12 cellular contexts compared by ENCODE assay signal in the genomic region with DNA sequence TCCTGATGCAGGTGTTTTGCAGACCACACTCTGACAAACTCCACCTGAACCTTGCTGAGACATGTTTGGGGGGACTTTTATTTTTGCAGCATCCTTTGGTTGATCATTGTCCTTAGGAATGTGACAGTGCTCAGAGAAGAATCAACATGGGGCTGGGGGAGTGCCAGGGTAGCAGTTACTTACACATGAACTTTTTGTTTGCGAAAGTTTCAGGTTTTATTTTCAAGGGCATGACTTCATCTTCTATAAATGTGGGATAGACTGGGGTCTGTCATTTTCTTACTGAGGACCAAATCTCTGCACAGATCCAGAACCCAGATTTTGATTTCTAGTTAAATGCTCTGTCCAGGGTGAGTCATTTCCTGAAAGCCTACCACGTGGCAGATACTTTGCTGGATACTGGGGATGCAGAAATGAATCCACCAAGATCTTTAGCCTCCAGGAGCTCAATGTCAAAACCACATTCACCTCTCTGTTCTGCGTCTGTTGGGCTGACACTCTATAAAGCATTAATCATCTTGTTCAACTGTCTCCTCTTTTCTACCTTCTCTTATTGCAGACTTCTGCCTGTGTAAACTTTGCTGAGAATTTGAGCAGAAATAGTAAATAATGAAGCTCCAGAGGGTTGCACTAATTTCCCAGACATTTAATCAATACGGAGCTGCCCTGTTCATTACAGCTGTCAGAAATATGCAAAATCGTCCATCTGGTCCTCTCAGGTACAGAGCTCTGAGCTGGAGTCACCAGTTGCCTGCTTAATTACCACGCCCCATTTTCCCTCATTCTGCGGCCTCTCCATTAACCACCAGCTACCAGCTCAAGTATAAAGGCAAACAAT.
DNase-seq lines count a peak whose midpoint lies in the region; ATAC-seq and TF ChIP-seq lines count a peak whose summit lies in the region.
"Had no signal": no experiment of that assay in that cellular context is flagged by ENCODE, and none has a peak within 500 bp of the region (broad histone marks: within the 10 kb centered on the region; RNA-seq: fewer than 3 reads in every experiment).

No MANE protein-coding gene starts in this region.

- H3K27me3 ChIP-seq in heart left ventricle: peaks cover 0 to 18% (median 2%) of the 10 kb centered on the region in 9 donors
- peaks cover 11% of the 10 kb centered on the region for H3K27me3 ChIP-seq in suprapubic skin

- H3K36me3 Mint-ChIP-seq in brain: no peaks in the 10 kb centered on the region

- intact Hi-C loops in heart left ventricle (cut with DNase I): no loop called here

- no peaks in the 10 kb centered on the region for H3K4me1 ChIP-seq in heart left ventricle
- no peaks in the 10 kb centered on the region for H3K4me1 ChIP-seq in suprapubic skin
- H3K4me1 ChIP-seq: heart right ventricle had no signal

- no peak overlapping the region for H3K4me3 ChIP-seq in heart left ventricle
- H3K4me3 ChIP-seq in suprapubic skin: no peak overlapping the region
- H3K4me3 ChIP-seq: heart right ventricle, K562 had no signal

- TF ChIP-seq EP300 in suprapubic skin (IDR thresholded peaks at IDR 0.05): no peak

- TF ChIP-seq CTCF in brain (conservative IDR thresholded peaks at IDR 0.05) (no peak), heart left ventricle (IDR thresholded peaks at IDR 0.05) (no peak), suprapubic skin (IDR thresholded peaks at IDR 0.05) (no peak)

- TF ChIP-seq POLR2A in heart left ventricle (IDR thresholded peaks at IDR 0.05) (no peak), suprapubic skin (IDR thresholded peaks at IDR 0.05) (no peak)

- no peak overlapping the region for H3K4me3 Mint-ChIP-seq in brain
- H3K4me3 Mint-ChIP-seq: CD4-positive, alpha-beta T cell had no signal

- DNase-seq in DMS 273 (lab: John Stamatoyannopoulos, UW; ENCODE audit: unreplicated experiment) (peak; percentile 59), NCI-H1694 treated with DMSO at 0.1 percent for 48 hours (lab: John Stamatoyannopoulos, UW) (peak; percentile 86), left kidney (ENCODE audit: low read depth, low spot score) (peak; percentile 72), SKM-1 treated with dmso at 0.1 percent for 144 hours (lab: John Stamatoyannopoulos, UW; ENCODE audit: unreplicated experiment) (no peak), heart left ventricle (no peak), pons (ENCODE audit: low spot score) (no peak), suprapubic skin (ENCODE audit: low spot score in 2 of 2) (no peak)
- DNase-seq: CD4-positive, alpha-beta T cell; heart right ventricle; NK-92 treated with Interleukin-12 subunit alpha and Interleukin-12 subunit beta, amount 100 ng/mL, for 24 hours had no signal

- ATAC-seq in heart left ventricle: no peak
- ATAC-seq: heart right ventricle, K562 had no signal

- H3K9me3 ChIP-seq in heart left ventricle (peaks cover 0 to 4% (median 0%) of the 10 kb centered on the region in 12 donors), suprapubic skin (no peaks in the 10 kb centered on the region)

- peaks cover 52% of the 10 kb centered on the region for H3K4me1 Mint-ChIP-seq in brain

- peaks cover 0 to 10% (median 0%) of the 10 kb centered on the region in 5 experiments for H3K9me3 Mint-ChIP-seq in brain
- H3K9me3 Mint-ChIP-seq: CD4-positive, alpha-beta T cell had no signal

- peaks cover 9% of the 10 kb centered on the region for H3K27me3 Mint-ChIP-seq in brain

- H3K36me3 ChIP-seq in heart left ventricle (no peaks in the 10 kb centered on the region), suprapubic skin (no peaks in the 10 kb centered on the region)
- H3K36me3 ChIP-seq: heart right ventricle had no signal

- H3K27ac ChIP-seq in heart left ventricle: no peak overlapping the region
- no peak overlapping the region for H3K27ac ChIP-seq in suprapubic skin
- H3K27ac ChIP-seq: heart right ventricle had no signal

- peak overlapping the region in 4 of 5 experiments; percentile 12 to 69 (median 56) for H3K27ac Mint-ChIP-seq in brain
- H3K27ac Mint-ChIP-seq: CD4-positive, alpha-beta T cell had no signal

- WGBS in heart left ventricle, 4 donors: 60 to 72% (median 67%) methylated on average over 7 of the region's 7 CpGs
- WGBS in suprapubic skin: 49% methylated on average over 7 of the region's 7 CpGs

Comparison
In these comparisons a context has a peak if more than half of its experiments do, and no peak if none do; other contexts are left out.
1. DNase-seq: peak in DMS 273 (single experiment), NCI-H1694 treated with DMSO at 0.1 percent for 48 hours (single experiment) and left kidney (single experiment); none in SKM-1 treated with dmso at 0.1 percent for 144 hours (single experiment), heart left ventricle (0 of 5), pons (single experiment) and suprapubic skin (0 of 2).